Comparison of ENCODE assay signal across 9 cellular contexts in genomic region chr14:89349196-89350008, GRCh38.
DNase-seq lines count a peak whose midpoint lies in the region; ATAC-seq and TF ChIP-seq lines count a peak whose summit lies in the region.
"Had no signal": no experiment of that assay in that cellular context is flagged by ENCODE, and none has a peak within 500 bp of the region (broad histone marks: within the 10 kb centered on the region; RNA-seq: fewer than 3 reads in every experiment).

No MANE protein-coding gene starts in this region.

- ATAC-seq in left lung, result no peak

- H3K4me3 ChIP-seq in cardiac fibroblast (replicated peaks in 1 of 2; ENCODE audit: low read depth in 2 of 2, low read length in 2 of 2), result no peak overlapping the region
- no peak overlapping the region for H3K4me3 ChIP-seq in coronary artery
- no peak overlapping the region for H3K4me3 ChIP-seq in left lung

- TF ChIP-seq CTCF in cardiac fibroblast (IDR thresholded peaks at IDR 0.05; ENCODE audit: low read depth, low read length) (no peak), coronary artery (IDR thresholded peaks at IDR 0.05) (no peak), left lung (IDR thresholded peaks at IDR 0.05) (no peak)

- peaks cover 20 to 25% of the 10 kb centered on the region in 2 donors for H3K4me1 ChIP-seq in left lung

- no peaks in the 10 kb centered on the region for H3K9me3 ChIP-seq in left lung

- H3K27ac ChIP-seq in coronary artery (no peak overlapping the region), left lung (no peak overlapping the region)

- intact Hi-C loops in left lung (cut with DNase I), result no loop called here

- peaks cover 0 to 14% of the 10 kb centered on the region in 2 donors for H3K36me3 ChIP-seq in left lung

- H3K27me3 ChIP-seq in left lung, result no peaks in the 10 kb centered on the region

- DNase-seq in DMS153 (lab: John Stamatoyannopoulos, UW), result peak; percentile 96
- DNase-seq in NCI-H2081 treated with DMSO at 0.1 percent for 48 hours (lab: John Stamatoyannopoulos, UW), result peak; percentile 72
- DNase-seq in cardiac fibroblast (ENCODE audit: low read depth in 2 of 2), result peak; percentile 27 to 31
- peak; percentile 97 for DNase-seq in myocyte (ENCODE audit: low read depth)
- no peak for DNase-seq in coronary artery (ENCODE audit: low spot score)
- DNase-seq in KG1 (lab: John Stamatoyannopoulos, UW), result no peak
- no peak for DNase-seq in left lung
- no peak for DNase-seq in activated CD4-positive, CD25-positive, alpha-beta regulatory T cell treated with anti-CD3 and anti-CD28 coated beads, Interleukin-2, amount 50 U/mL, for 72 hours
- DNase-seq: amniotic stem cell had no signal

Comparison
In these comparisons a context has a peak if more than half of its experiments do, and no peak if none do; other contexts are left out.
1. DNase-seq: peak in DMS153 (single experiment), NCI-H2081 treated with DMSO at 0.1 percent for 48 hours (single experiment), cardiac fibroblast (2 of 2) and myocyte (single experiment); none in coronary artery (single experiment), KG1 (single experiment), left lung (0 of 2) and activated CD4-positive, CD25-positive, alpha-beta regulatory T cell treated with anti-CD3 and anti-CD28 coated beads, Interleukin-2, amount 50 U/mL, for 72 hours (single experiment).